In genomic region chr19:35066691-35067563, GRCh38 we compare ENCODE assay signal across 1 cellular context.
TF ChIP-seq lines count a peak whose summit lies in the region.

No MANE protein-coding gene starts in this region.

TF ChIP-seq in HEK293, 187 proteins besides CTCF, POLR2A, EP300 and RAD21 (continued from another document and continues in another):
- TF ChIP-seq ZNF658 (tag by site-specific recombination; IDR thresholded peaks at IDR 0.05) = no peak
- TF ChIP-seq ZNF692 (tag by site-specific recombination; IDR thresholded peaks at IDR 0.05) = no peak
- TF ChIP-seq ZNF561 (tag by site-specific recombination; IDR thresholded peaks at IDR 0.05; ENCODE audit: borderline replicate concordance) = peak; percentile 98
- TF ChIP-seq TCF7L2 (IDR thresholded peaks at IDR 0.05; ENCODE audit: borderline replicate concordance, low read depth, low read length) = no peak
- TF ChIP-seq ZNF274 (IDR thresholded peaks at IDR 0.05; ENCODE audit: low read length) = no peak
- TF ChIP-seq ZNF274 (tag by site-specific recombination; IDR thresholded peaks at IDR 0.05; ENCODE audit: borderline replicate concordance) = no peak
- no peak for TF ChIP-seq FEZF1 (tag by site-specific recombination; IDR thresholded peaks at IDR 0.05)
- no peak for TF ChIP-seq ZNF549 (tag by site-specific recombination; IDR thresholded peaks at IDR 0.05)
- no peak for TF ChIP-seq ZNF837 (tag by site-specific recombination; IDR thresholded peaks at IDR 0.05)
- TF ChIP-seq ZNF654 (tag by site-specific recombination; IDR thresholded peaks at IDR 0.05; ENCODE audit: low read depth) = peak; percentile 98
- no peak for TF ChIP-seq ZNF571 (tag by site-specific recombination; IDR thresholded peaks at IDR 0.05)
- TF ChIP-seq KLF17 (tag by site-specific recombination; IDR thresholded peaks at IDR 0.05) = peak; percentile 54; the same call in 1 of the 2 replicates
- TF ChIP-seq ZNF248 (tag by site-specific recombination; IDR thresholded peaks at IDR 0.05) = no peak
- TF ChIP-seq ZSCAN23 (tag by site-specific recombination; IDR thresholded peaks at IDR 0.05) = no peak
- TF ChIP-seq KLF1 (tag by site-specific recombination; IDR thresholded peaks at IDR 0.05) = no peak
- peak; percentile 85 for TF ChIP-seq ZNF280D (tag by site-specific recombination; IDR thresholded peaks at IDR 0.05)
- peak; percentile 88 for TF ChIP-seq ZNF600 (tag by site-specific recombination; IDR thresholded peaks at IDR 0.05)
- TF ChIP-seq ZNF529 (tag by site-specific recombination; IDR thresholded peaks at IDR 0.05; ENCODE audit: insufficient replicate concordance) = no peak
- TF ChIP-seq RBAK (tag by site-specific recombination; IDR thresholded peaks at IDR 0.05) = no peak
- no peak for TF ChIP-seq ZNF560 (tag by site-specific recombination; IDR thresholded peaks at IDR 0.05; ENCODE audit: borderline replicate concordance)
- no peak for TF ChIP-seq KLF9 (tag by site-specific recombination; IDR thresholded peaks at IDR 0.05; ENCODE audit: low read depth)
- TF ChIP-seq KLF16 (tag by site-specific recombination; IDR thresholded peaks at IDR 0.05) = no peak
- TF ChIP-seq ZNF366 (tag by site-specific recombination; conservative IDR thresholded peaks at IDR 0.05) = no peak
- peak; percentile 78 for TF ChIP-seq ZBTB17 (tag by site-specific recombination; IDR thresholded peaks at IDR 0.05)
- TF ChIP-seq ZNF266 (tag by site-specific recombination; IDR thresholded peaks at IDR 0.05; ENCODE audit: low read depth) = no peak
- no peak for TF ChIP-seq ZNF37A (tag by site-specific recombination; IDR thresholded peaks at IDR 0.05)
- no peak for TF ChIP-seq SALL2 (tag by site-specific recombination; IDR thresholded peaks at IDR 0.05; ENCODE audit: borderline replicate concordance)
- TF ChIP-seq REPIN1 (tag by site-specific recombination; IDR thresholded peaks at IDR 0.05; ENCODE audit: low read depth) = no peak
- peak; percentile 45; the same call in 1 of the 2 replicates for TF ChIP-seq ZNF629 (tag by site-specific recombination; IDR thresholded peaks at IDR 0.05)
- TF ChIP-seq ZNF211 (tag by site-specific recombination; IDR thresholded peaks at IDR 0.05; ENCODE audit: low read depth) = no peak
- no peak for TF ChIP-seq ZNF747 (tag by site-specific recombination; IDR thresholded peaks at IDR 0.05)
- no peak for TF ChIP-seq EGR2 (tag by site-specific recombination; IDR thresholded peaks at IDR 0.05; ENCODE audit: low read depth)
- TF ChIP-seq ZNF311 (tag by site-specific recombination; IDR thresholded peaks at IDR 0.05; ENCODE audit: borderline replicate concordance) = no peak
- no peak for TF ChIP-seq ZNF175 (tag by site-specific recombination; IDR thresholded peaks at IDR 0.05)
- TF ChIP-seq ZBTB49 (tag by site-specific recombination; IDR thresholded peaks at IDR 0.05; ENCODE audit: low read depth) = no peak
- TF ChIP-seq OSR2 (tag by site-specific recombination; IDR thresholded peaks at IDR 0.05) = no peak
- no peak; the same call in 1 of the 2 replicates for TF ChIP-seq ZNF391 (tag by site-specific recombination; IDR thresholded peaks at IDR 0.05; ENCODE audit: borderline replicate concordance, low read depth)
- TF ChIP-seq SCRT1 (tag by site-specific recombination; IDR thresholded peaks at IDR 0.05; ENCODE audit: borderline replicate concordance) = peak; percentile 80; the same call in 1 of the 2 replicates
- TF ChIP-seq ZNF350 (tag by site-specific recombination; IDR thresholded peaks at IDR 0.05) = no peak
- TF ChIP-seq ZNF354C (tag by site-specific recombination; IDR thresholded peaks at IDR 0.05; ENCODE audit: borderline replicate concordance, low read depth) = no peak
- TF ChIP-seq ZNF221 (tag by site-specific recombination; IDR thresholded peaks at IDR 0.05; ENCODE audit: borderline replicate concordance) = no peak
- no peak for TF ChIP-seq ZNF548 (tag by site-specific recombination; IDR thresholded peaks at IDR 0.05)
- TF ChIP-seq GLIS1 (tag by site-specific recombination; IDR thresholded peaks at IDR 0.05) = peak; percentile 86
- TF ChIP-seq GLI2 (tag by site-specific recombination; IDR thresholded peaks at IDR 0.05; ENCODE audit: borderline replicate concordance, low read depth) = no peak
- TF ChIP-seq ZNF302 (tag by site-specific recombination; IDR thresholded peaks at IDR 0.05; ENCODE audit: low read depth) = no peak
- no peak for TF ChIP-seq ZNF792 (tag by site-specific recombination; IDR thresholded peaks at IDR 0.05)
- no peak for TF ChIP-seq ZNF155 (tag by site-specific recombination; IDR thresholded peaks at IDR 0.05)
- no peak for TF ChIP-seq PRDM1 (tag by site-specific recombination; IDR thresholded peaks at IDR 0.05)
- TF ChIP-seq ZNF664 (tag by site-specific recombination; IDR thresholded peaks at IDR 0.05) = no peak; the same call in 1 of the 2 replicates
- TF ChIP-seq ZNF335 (tag by site-specific recombination; conservative IDR thresholded peaks at IDR 0.05) = peak; percentile 50
- TF ChIP-seq ZNF24 (tag by site-specific recombination; IDR thresholded peaks at IDR 0.05) = no peak
- peak; percentile 83 for TF ChIP-seq SCRT2 (tag by site-specific recombination; IDR thresholded peaks at IDR 0.05)
- TF ChIP-seq ZXDB (tag by site-specific recombination; IDR thresholded peaks at IDR 0.05) = peak; percentile 73
- no peak for TF ChIP-seq ZNF132 (tag by site-specific recombination; IDR thresholded peaks at IDR 0.05; ENCODE audit: borderline replicate concordance)
- peak; percentile 64 for TF ChIP-seq SP7 (tag by site-specific recombination; IDR thresholded peaks at IDR 0.05)
- TF ChIP-seq ZNF626 (tag by site-specific recombination; IDR thresholded peaks at IDR 0.05) = no peak
- no peak for TF ChIP-seq ELK4 (IDR thresholded peaks at IDR 0.05; ENCODE audit: borderline replicate concordance, low read depth, low read length)
- no peak for TF ChIP-seq ZFP3 (tag by site-specific recombination; IDR thresholded peaks at IDR 0.05; ENCODE audit: low read depth)
- TF ChIP-seq ZNF394 (tag by site-specific recombination; IDR thresholded peaks at IDR 0.05; ENCODE audit: borderline replicate concordance) = peak; percentile 44; the same call in 1 of the 2 replicates
- no peak for TF ChIP-seq ZNF621 (tag by site-specific recombination; IDR thresholded peaks at IDR 0.05)
- peak; percentile 36; the same call in 1 of the 2 replicates for TF ChIP-seq ZEB2 (tag by site-specific recombination; IDR thresholded peaks at IDR 0.05)
- TF ChIP-seq ZNF488 (tag by site-specific recombination; IDR thresholded peaks at IDR 0.05) = no peak
- TF ChIP-seq HOXD13 (CRISPR knock-in tag; IDR thresholded peaks at IDR 0.05; ENCODE audit: borderline replicate concordance) = no peak
- no peak for TF ChIP-seq MZF1 (tag by site-specific recombination; IDR thresholded peaks at IDR 0.05; ENCODE audit: borderline replicate concordance)
- TF ChIP-seq ZBTB7A (tag by site-specific recombination; IDR thresholded peaks at IDR 0.05; ENCODE audit: low read depth) = no peak
- TF ChIP-seq ZBTB8A (tag by site-specific recombination; IDR thresholded peaks at IDR 0.05) = peak; percentile 48
- TF ChIP-seq ZNF530 (tag by site-specific recombination; IDR thresholded peaks at IDR 0.05; ENCODE audit: low read depth) = no peak
- peak; percentile 81 for TF ChIP-seq PATZ1 (tag by site-specific recombination; IDR thresholded peaks at IDR 0.05)
- TF ChIP-seq ZNF423 (tag by site-specific recombination; IDR thresholded peaks at IDR 0.05) = no peak
- TF ChIP-seq ZNF510 (tag by site-specific recombination; IDR thresholded peaks at IDR 0.05; ENCODE audit: insufficient replicate concordance) = no peak
- TF ChIP-seq ZFP69B (tag by site-specific recombination; IDR thresholded peaks at IDR 0.05) = no peak
- TF ChIP-seq ZNF624 (tag by site-specific recombination; IDR thresholded peaks at IDR 0.05) = no peak
- TF ChIP-seq ZNF121 (tag by site-specific recombination; IDR thresholded peaks at IDR 0.05) = no peak
- no peak for TF ChIP-seq ZNF146 (tag by site-specific recombination; IDR thresholded peaks at IDR 0.05)
